In the genomic region with DNA sequence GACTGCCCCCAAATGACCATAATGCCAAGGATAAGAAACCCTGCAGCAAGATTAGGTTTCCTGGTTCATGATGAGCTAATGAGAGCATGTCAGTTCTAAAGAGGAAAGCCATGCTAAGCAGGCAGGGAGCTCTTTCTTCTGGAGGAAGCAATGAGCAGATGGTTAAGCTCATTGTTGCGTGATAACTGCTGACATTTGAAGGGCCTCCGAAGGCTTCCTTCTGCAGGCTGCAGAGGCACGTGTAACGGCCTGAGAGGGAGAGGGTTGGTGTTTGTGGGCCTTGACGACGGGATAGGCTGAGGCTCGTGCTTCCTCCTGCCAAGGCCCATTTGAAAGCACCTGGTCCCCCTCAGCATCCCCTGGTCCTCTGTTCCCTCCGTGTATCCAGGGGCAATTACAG, we compare ENCODE assay signal across 16 cellular contexts.
DNase-seq lines count a peak whose midpoint lies in the region; ATAC-seq, FAIRE-seq and TF ChIP-seq lines count a peak whose summit lies in the region.
"Had no signal": no experiment of that assay in that cellular context is flagged by ENCODE, and none has a peak within 500 bp of the region (broad histone marks: within the 10 kb centered on the region; RNA-seq: fewer than 3 reads in every experiment).

No MANE protein-coding gene starts in this region.

- no peak overlapping the region for H3K9ac ChIP-seq in HepG2 (ENCODE audit: insufficient read depth, low read depth, low read length)

- intact Hi-C loops in HepG2 (cut with micrococcal nuclease; ENCODE audit: unreplicated experiment), result no loop called here
- intact Hi-C loops in right lobe of liver (cut with DNase I), result no loop called here

- no peak overlapping the region for H2AFZ ChIP-seq in HepG2 (ENCODE audit: low read length)

- peaks cover 19 to 31% of the 10 kb centered on the region in 2 experiments; a peak in 4 of 5 replicates for H3K36me3 ChIP-seq in HepG2 (replicated peaks in 1 of 2; ENCODE audit: control insufficient read depth in 1 of 2, insufficient read depth in 2 of 2, low read length in 2 of 2)
- H3K36me3 ChIP-seq in right lobe of liver, result peaks cover 0 to 11% (median 5%) of the 10 kb centered on the region in 4 donors
- H3K36me3 ChIP-seq: transverse colon had no signal

- no peak overlapping the region for H3K4me2 ChIP-seq in HepG2 (ENCODE audit: low read depth, low read length)

- FAIRE-seq in HepG2 (lab: Jason Lieb, UNC), result no peak
- FAIRE-seq: D721Med had no signal

- no peak overlapping the region for H3K27ac ChIP-seq in HepG2 (ENCODE audit: extremely low read length, insufficient read depth, low read length)
- no peak overlapping the region for H3K27ac ChIP-seq in right lobe of liver
- H3K27ac ChIP-seq: foreskin keratinocyte, transverse colon had no signal

- H3K9me3 ChIP-seq in HepG2 (ENCODE audit: low read length) (no peaks in the 10 kb centered on the region), right lobe of liver (no peaks in the 10 kb centered on the region)
- H3K9me3 ChIP-seq: transverse colon had no signal

- TF ChIP-seq POLR2A in HepG2 (IDR thresholded peaks at IDR 0.05; ENCODE audit: insufficient read depth in 1 of 2, low read depth in 2 of 2, low read length in 2 of 2) (no peak), right lobe of liver (IDR thresholded peaks at IDR 0.05) (no peak)

- TF ChIP-seq RAD21 in HepG2 (CRISPR knock-in tag; IDR thresholded peaks at IDR 0.05), result no peak

- H3K4me3 ChIP-seq in HepG2 (replicated peaks in 1 of 3; ENCODE audit: insufficient read depth in 1 of 3, low read depth in 2 of 3, low read length in 3 of 3) (no peak overlapping the region), right lobe of liver (no peak overlapping the region)
- H3K4me3 ChIP-seq: transverse colon had no signal

- H4K20me1 ChIP-seq in HepG2 (ENCODE audit: insufficient read depth, low read length), result no peaks in the 10 kb centered on the region; the same call in 1 of the 2 replicates

- CTCF ChIA-PET in HepG2 (lab: Yijun Ruan, JAX; ENCODE audit: low intra/inter-chr PET ratio, low total read pairs), result no interaction called here
- CTCF ChIA-PET in GM10248 (lab: Yijun Ruan, JAX), result interaction anchor here (1.1 to 1.2 kb wide), 3 partner anchors 18 to 62 kb away, joined by 3 read pairs; no protein-coding TSS in a partner anchor

- H3K4me1 ChIP-seq in HepG2 (ENCODE audit: insufficient read depth, low read length) (peaks cover 31% of the 10 kb centered on the region), right lobe of liver (no peaks in the 10 kb centered on the region)
- H3K4me1 ChIP-seq: foreskin keratinocyte, transverse colon had no signal

- TF ChIP-seq CTCF in HepG2 (CRISPR knock-in tag; IDR thresholded peaks at IDR 0.05) (no peak), right lobe of liver (IDR thresholded peaks at IDR 0.05) (no peak), GM10248 (IDR thresholded peaks at IDR 0.05; ENCODE audit: control extremely low read depth, extremely low read depth, low read depth, missing control alignments) (no peak)

- H3K79me2 ChIP-seq in HepG2 (ENCODE audit: insufficient read depth, low read length), result no peaks in the 10 kb centered on the region

- POLR2A ChIA-PET in HepG2 (lab: Yijun Ruan, JAX) (no interaction called here), GM10248 (lab: Yijun Ruan, JAX) (no interaction called here)

- no peak for ATAC-seq in HepG2
- ATAC-seq in right lobe of liver, result no peak
- ATAC-seq in GM18909 (IDR thresholded peaks at IDR 0.05; ENCODE audit: poor library complexity, unreplicated experiment), result no peak
- ATAC-seq: foreskin keratinocyte, Panc1 had no signal

- BruUV-seq in HepG2 (replicated peaks; lab: Mats Ljungman, UMichigan), result no TSS peak

- 97% methylated on average over 8 of the region's 8 CpGs for WGBS in HepG2 (ENCODE audit: low lambda C conversion rate)
- WGBS in right lobe of liver (ENCODE audit: insufficient coverage, low coverage, low lambda C conversion rate, missing lambda C conversion rate), result 34% methylated on average over 7 of the region's 8 CpGs

- TF ChIP-seq EP300 in HepG2 (IDR thresholded peaks at IDR 0.05; ENCODE audit: low read depth in 2 of 2, low read length in 2 of 2), result no peak
- no peak for TF ChIP-seq EP300 in HepG2 (CRISPR knock-in tag; IDR thresholded peaks at IDR 0.05; ENCODE audit: borderline replicate concordance)

- no peaks in the 10 kb centered on the region for H3K27me3 ChIP-seq in HepG2 (ENCODE audit: control insufficient read depth in 1 of 2, insufficient read depth in 2 of 2, low read length in 2 of 2)
- no peaks in the 10 kb centered on the region for H3K27me3 ChIP-seq in right lobe of liver
- H3K27me3 ChIP-seq: foreskin keratinocyte, transverse colon had no signal

- no peak for DNase-seq in HepG2 (ENCODE audit: low spot score)
- DNase-seq in right lobe of liver, result no peak
- peak; percentile 27 for DNase-seq in NCI-H524 treated with DMSO at 0.1 percent for 48 hours (lab: John Stamatoyannopoulos, UW)
- peak; percentile 13 for DNase-seq in foreskin melanocyte
- DNase-seq in activated CD4-positive, alpha-beta T cell treated with anti-CD3 and anti-CD28 coated beads, Interleukin-2, amount 50 U/mL, for 48 hours, result no peak
- no peak for DNase-seq in NCI-H2081 treated with DMSO at 0.1 percent for 48 hours (lab: John Stamatoyannopoulos, UW)
- no peak for DNase-seq in GM10248 (ENCODE audit: extremely low spot score)
- DNase-seq: activated CD4-positive, alpha-beta T cell treated with anti-CD3 and anti-CD28 coated beads for 48 hours; activated T-cell treated with anti-CD3 and anti-CD28 coated beads, Interleukin-2, amount 50 U/mL, for 24 hours; foreskin keratinocyte; NCI-H345; stimulated activated CD4-positive, alpha-beta T cell treated with anti-CD3 and anti-CD28 coated beads, Interleukin-4, amount 100 ng/mL, for 4 hours; transverse colon had no signal

- in situ Hi-C loops in HepG2 (cut with HindIII; ENCODE audit: extremely low pct_ligation_motif_present, low pct_unique_long_range_greater_than_20kb), result no loop called here

TF ChIP-seq in HepG2, 621 proteins besides CTCF, POLR2A, EP300 and RAD21:
- TF ChIP-seq, protein P1, sequence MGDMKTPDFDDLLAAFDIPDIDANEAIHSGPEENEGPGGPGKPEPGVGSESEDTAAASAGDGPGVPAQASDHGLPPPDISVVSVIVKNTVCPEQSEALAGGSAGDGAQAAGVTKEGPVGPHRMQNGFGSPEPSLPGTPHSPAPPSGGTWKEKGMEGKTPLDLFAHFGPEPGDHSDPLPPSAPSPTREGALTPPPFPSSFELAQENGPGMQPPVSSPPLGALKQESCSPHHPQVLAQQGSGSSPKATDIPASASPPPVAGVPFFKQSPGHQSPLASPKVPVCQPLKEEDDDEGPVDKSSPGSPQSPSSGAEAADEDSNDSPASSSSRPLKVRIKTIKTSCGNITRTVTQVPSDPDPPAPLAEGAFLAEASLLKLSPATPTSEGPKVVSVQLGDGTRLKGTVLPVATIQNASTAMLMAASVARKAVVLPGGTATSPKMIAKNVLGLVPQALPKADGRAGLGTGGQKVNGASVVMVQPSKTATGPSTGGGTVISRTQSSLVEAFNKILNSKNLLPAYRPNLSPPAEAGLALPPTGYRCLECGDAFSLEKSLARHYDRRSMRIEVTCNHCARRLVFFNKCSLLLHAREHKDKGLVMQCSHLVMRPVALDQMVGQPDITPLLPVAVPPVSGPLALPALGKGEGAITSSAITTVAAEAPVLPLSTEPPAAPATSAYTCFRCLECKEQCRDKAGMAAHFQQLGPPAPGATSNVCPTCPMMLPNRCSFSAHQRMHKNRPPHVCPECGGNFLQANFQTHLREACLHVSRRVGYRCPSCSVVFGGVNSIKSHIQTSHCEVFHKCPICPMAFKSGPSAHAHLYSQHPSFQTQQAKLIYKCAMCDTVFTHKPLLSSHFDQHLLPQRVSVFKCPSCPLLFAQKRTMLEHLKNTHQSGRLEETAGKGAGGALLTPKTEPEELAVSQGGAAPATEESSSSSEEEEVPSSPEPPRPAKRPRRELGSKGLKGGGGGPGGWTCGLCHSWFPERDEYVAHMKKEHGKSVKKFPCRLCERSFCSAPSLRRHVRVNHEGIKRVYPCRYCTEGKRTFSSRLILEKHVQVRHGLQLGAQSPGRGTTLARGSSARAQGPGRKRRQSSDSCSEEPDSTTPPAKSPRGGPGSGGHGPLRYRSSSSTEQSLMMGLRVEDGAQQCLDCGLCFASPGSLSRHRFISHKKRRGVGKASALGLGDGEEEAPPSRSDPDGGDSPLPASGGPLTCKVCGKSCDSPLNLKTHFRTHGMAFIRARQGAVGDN (CRISPR knock-in tag; IDR thresholded peaks at IDR 0.05), result 0 out of 2 replicates have a peak, but pooled peaks have one; percentile 3
- no peak for TF ChIP-seq HNRNPH1 (optimal IDR thresholded peaks at IDR 0.05; ENCODE audit: low read depth, low read length)

Comparison
In these comparisons a context has a peak if more than half of its experiments do, and no peak if none do; other contexts are left out.
1. DNase-seq: peak in NCI-H524 treated with DMSO at 0.1 percent for 48 hours (single experiment) and foreskin melanocyte (single experiment); none in HepG2 (single experiment), right lobe of liver (0 of 3), activated CD4-positive, alpha-beta T cell treated with anti-CD3 and anti-CD28 coated beads, Interleukin-2, amount 50 U/mL, for 48 hours (0 of 2), NCI-H2081 treated with DMSO at 0.1 percent for 48 hours (single experiment) and GM10248 (single experiment).